13 cellular contexts compared by ENCODE assay signal in genomic region chr6:159842035-159842434, GRCh38. TPM values are rescaled to one million over a fixed set of nuclear protein-coding genes. Genes with fewer than 3 reads are reported as not detected.
DNase-seq lines count a peak whose midpoint lies in the region; ATAC-seq, FAIRE-seq and TF ChIP-seq lines count a peak whose summit lies in the region.
"Had no signal": no experiment of that assay in that cellular context is flagged by ENCODE, and none has a peak within 500 bp of the region (broad histone marks: within the 10 kb centered on the region; RNA-seq: fewer than 3 reads in every experiment).

No MANE protein-coding gene starts in this region.

- no peak overlapping the region for H3K4me2 ChIP-seq in HepG2 (ENCODE audit: low read depth, low read length)

- H3K9me3 Mint-ChIP-seq in natural killer cell, result no peaks in the 10 kb centered on the region

- H3K27me3 Mint-ChIP-seq in natural killer cell (ENCODE audit: low read depth in 2 of 2), result peaks cover 0 to 9% of the 10 kb centered on the region in 2 donors

- no peaks in the 10 kb centered on the region for H3K4me1 Mint-ChIP-seq in natural killer cell

- no TSS peak for BruUV-seq in HepG2 (replicated peaks; lab: Mats Ljungman, UMichigan)

- H3K36me3 ChIP-seq in HepG2 (replicated peaks in 1 of 2; ENCODE audit: control insufficient read depth in 1 of 2, insufficient read depth in 2 of 2, low read length in 2 of 2) (no peaks in the 10 kb centered on the region), esophagus squamous epithelium (no peaks in the 10 kb centered on the region)

- CTCF ChIA-PET in HepG2 (lab: Yijun Ruan, JAX; ENCODE audit: low intra/inter-chr PET ratio, low total read pairs), result no interaction called here

- no peak overlapping the region for H3K9ac ChIP-seq in HepG2 (ENCODE audit: insufficient read depth, low read depth, low read length)

- H3K4me3 ChIP-seq in AG10803 (ENCODE audit: low read length) (no peak overlapping the region), astrocyte of the spinal cord (ENCODE audit: low read depth, low read length) (no peak overlapping the region), HepG2 (replicated peaks in 1 of 3; ENCODE audit: insufficient read depth in 1 of 3, low read depth in 2 of 3, low read length in 3 of 3) (no peak overlapping the region), esophagus squamous epithelium (no peak overlapping the region)

- no peak for TF ChIP-seq POLR2A in HepG2 (IDR thresholded peaks at IDR 0.05; ENCODE audit: insufficient read depth in 1 of 2, low read depth in 2 of 2, low read length in 2 of 2)
- no peak for TF ChIP-seq POLR2A in esophagus squamous epithelium (IDR thresholded peaks at IDR 0.05)

- H3K27me3 ChIP-seq in HepG2 (ENCODE audit: control insufficient read depth in 1 of 2, insufficient read depth in 2 of 2, low read length in 2 of 2), result peaks cover 1 to 24% of the 10 kb centered on the region in 2 experiments; a peak in 4 of 5 replicates
- no peaks in the 10 kb centered on the region for H3K27me3 ChIP-seq in esophagus squamous epithelium

- no peaks in the 10 kb centered on the region for H3K36me3 Mint-ChIP-seq in natural killer cell

- H4K20me1 ChIP-seq in HepG2 (ENCODE audit: insufficient read depth, low read length), result no peaks in the 10 kb centered on the region

- peak; percentile 87 for FAIRE-seq in HepG2 (lab: Jason Lieb, UNC)

- TF ChIP-seq CTCF in AG10803 (conservative IDR thresholded peaks at IDR 0.05; ENCODE audit: low read length) (peak; percentile 42), astrocyte of the spinal cord (IDR thresholded peaks at IDR 0.05; ENCODE audit: low read depth, low read length) (peak; percentile 38), HepG2 (CRISPR knock-in tag; IDR thresholded peaks at IDR 0.05) (peak; percentile 48), natural killer cell (IDR thresholded peaks at IDR 0.05) (no peak), esophagus squamous epithelium (IDR thresholded peaks at IDR 0.05) (no peak)

- DNase-seq in AG10803 (ENCODE audit: low read depth), result no peak
- DNase-seq in HuH-7 (ENCODE audit: low spot score), result peak; percentile 66
- no peak for DNase-seq in astrocyte of the spinal cord (ENCODE audit: low read depth, low spot score)
- DNase-seq in HepG2 (ENCODE audit: low spot score), result peak; percentile 51
- DNase-seq in head of caudate nucleus, result no peak
- DNase-seq in natural killer cell, result no peak
- no peak for DNase-seq in NCI-H2196 treated with DMSO at 0.1 percent for 48 hours (lab: John Stamatoyannopoulos, UW; ENCODE audit: unreplicated experiment)
- no peak for DNase-seq in esophagus squamous epithelium (lab: John Stamatoyannopoulos, UW)
- DNase-seq: activated CD4-positive, alpha-beta T cell treated with anti-CD3 and anti-CD28 coated beads, Interleukin-2, amount 50 U/mL, for 1 hour; NCI-H1417 treated with DMSO at 0.1 percent for 48 hours; stimulated activated CD4-positive, alpha-beta T cell treated with anti-CD3 and anti-CD28 coated beads, Interleukin-2, amount 100 ng/mL, for 24 hours; substantia nigra had no signal

- no peak for TF ChIP-seq RAD21 in HepG2 (CRISPR knock-in tag; IDR thresholded peaks at IDR 0.05)

- no peak overlapping the region for H2AFZ ChIP-seq in HepG2 (ENCODE audit: low read length)

- no peak for TF ChIP-seq EP300 in HepG2 (IDR thresholded peaks at IDR 0.05; ENCODE audit: low read depth in 2 of 2, low read length in 2 of 2)
- TF ChIP-seq EP300 in HepG2 (CRISPR knock-in tag; IDR thresholded peaks at IDR 0.05; ENCODE audit: borderline replicate concordance), result no peak

- H3K4me1 ChIP-seq in HepG2 (ENCODE audit: insufficient read depth, low read length), result no peaks in the 10 kb centered on the region
- H3K4me1 ChIP-seq in esophagus squamous epithelium, result no peaks in the 10 kb centered on the region

- no peaks in the 10 kb centered on the region for H3K79me2 ChIP-seq in HepG2 (ENCODE audit: insufficient read depth, low read length)

- no peaks in the 10 kb centered on the region for H3K9me3 ChIP-seq in HepG2 (ENCODE audit: low read length)
- no peaks in the 10 kb centered on the region for H3K9me3 ChIP-seq in esophagus squamous epithelium

- WGBS in HepG2 (ENCODE audit: low lambda C conversion rate), result 16% methylated on average over 4 of the region's 4 CpGs
- 57 to 62% methylated on average over 3 to 4 of the region's 4 CpGs for WGBS in esophagus squamous epithelium, 2 donors

- POLR2A ChIA-PET in HepG2 (lab: Yijun Ruan, JAX), result no interaction called here

- in situ Hi-C loops in astrocyte of the spinal cord (cut with HindIII; ENCODE audit: low sequenced_read_pairs) (no loop called here), HepG2 (cut with HindIII; ENCODE audit: extremely low pct_ligation_motif_present, low pct_unique_long_range_greater_than_20kb) (no loop called here)

- ATAC-seq in HepG2 (peak; percentile 79), natural killer cell (no peak)

- no peak overlapping the region for H3K27ac ChIP-seq in HepG2 (ENCODE audit: extremely low read length, insufficient read depth, low read length)
- H3K27ac ChIP-seq in esophagus squamous epithelium, result no peak overlapping the region

- intact Hi-C loops in HepG2 (cut with micrococcal nuclease; ENCODE audit: unreplicated experiment) (loop anchor here (5.0 kb wide), 1 partner anchor 50 kb away; the partner anchor contains the start of gene MRPL18), head of caudate nucleus (cut with DNase I) (no loop called here), natural killer cell (cut with micrococcal nuclease) (no loop called here), esophagus squamous epithelium (cut with DNase I) (no loop called here)

- H3K27ac Mint-ChIP-seq in natural killer cell, result no peak overlapping the region

- no peak overlapping the region for H3K4me3 Mint-ChIP-seq in natural killer cell

RNA-seq across cellular contexts. Expression of gene PNLDC1, which starts 42.0 kb away (rescaled TPM):
- total RNA-seq in HepG2 (2016; rRNA removed; fragmentation: Illumina TruSeq; extraction: Trizol) (not detected in 2 replicates), natural killer cell (under 1 TPM in 1 of 3 donors, not detected in 2; 0.19 TPM), esophagus squamous epithelium (not detected)
- total RNA-seq in HepG2 (2016; cell fraction: cytosol; rRNA removed; fragmentation: Illumina TruSeq; extraction: Trizol; ENCODE audit: low read depth), result not detected in 2 replicates
- total RNA-seq in HepG2 (2016; cell fraction: insoluble cytoplasmic fraction; rRNA removed; fragmentation: Illumina TruSeq; extraction: Trizol), result not detected in 2 replicates
- not detected in 2 replicates for total RNA-seq in HepG2 (2016; cell fraction: membrane; rRNA removed; fragmentation: Illumina TruSeq; extraction: Trizol)
- total RNA-seq in HepG2 (2016; cell fraction: nucleus; rRNA removed; fragmentation: Illumina TruSeq; extraction: Trizol), result not detected in 2 replicates
- 0.04 TPM in 1 of 2 replicates, not detected in the other for polyA plus RNA-seq in HepG2 (2011; rRNA removed)
- polyA plus RNA-seq in HepG2 (2011; cell fraction: cytosol; rRNA removed), result not detected in 2 replicates
- 0.07 TPM in 1 of 2 replicates, not detected in the other for polyA plus RNA-seq in HepG2 (2011; cell fraction: nucleus; rRNA removed)
- not detected in 2 replicates for polyA plus RNA-seq in HepG2 (2012)
- 0.07 TPM in 1 of 2 replicates, not detected in the other for polyA plus RNA-seq in HepG2 (2016; cell fraction: cytosol; fragmentation: Illumina TruSeq; extraction: Trizol; ENCODE audit: low read depth)
- not detected in 2 replicates for polyA plus RNA-seq in HepG2 (2016; cell fraction: insoluble cytoplasmic fraction; fragmentation: Illumina TruSeq; extraction: Trizol; ENCODE audit: low read depth)
- not detected in 2 replicates for polyA plus RNA-seq in HepG2 (2016; cell fraction: membrane; fragmentation: Illumina TruSeq; extraction: Trizol; ENCODE audit: low read depth)
- not detected in 2 replicates for polyA plus RNA-seq in HepG2 (2016; cell fraction: nucleus; fragmentation: Illumina TruSeq; extraction: Trizol; ENCODE audit: insufficient read depth, low read depth)
- not detected in 2 replicates for polyA minus RNA-seq in HepG2 (2011; rRNA and poly(A)+ RNA removed; ENCODE audit: low replicate concordance)
- not detected in 2 replicates for polyA minus RNA-seq in HepG2 (2011; cell fraction: cytosol; rRNA and poly(A)+ RNA removed)
- not detected in 2 replicates for polyA minus RNA-seq in HepG2 (2011; cell fraction: nucleus; rRNA and poly(A)+ RNA removed)
- total RNA-seq: glomerular endothelial cell had no signal

RNA-seq across cellular contexts. Expression of gene MAS1, which starts 48.8 kb away (rescaled TPM):
- total RNA-seq in HepG2 (2016; rRNA removed; fragmentation: Illumina TruSeq; extraction: Trizol) (not detected in 2 replicates), natural killer cell (not detected), esophagus squamous epithelium (not detected)
- not detected in 2 replicates for total RNA-seq in HepG2 (2016; cell fraction: cytosol; rRNA removed; fragmentation: Illumina TruSeq; extraction: Trizol; ENCODE audit: low read depth)
- total RNA-seq in HepG2 (2016; cell fraction: insoluble cytoplasmic fraction; rRNA removed; fragmentation: Illumina TruSeq; extraction: Trizol), result not detected in 2 replicates
- not detected in 2 replicates for total RNA-seq in HepG2 (2016; cell fraction: membrane; rRNA removed; fragmentation: Illumina TruSeq; extraction: Trizol)
- not detected in 2 replicates for total RNA-seq in HepG2 (2016; cell fraction: nucleus; rRNA removed; fragmentation: Illumina TruSeq; extraction: Trizol)
- polyA plus RNA-seq in HepG2 (2011; rRNA removed), result not detected in 2 replicates
- not detected in 2 replicates for polyA plus RNA-seq in HepG2 (2011; cell fraction: cytosol; rRNA removed)
- polyA plus RNA-seq in HepG2 (2011; cell fraction: nucleus; rRNA removed), result not detected in 2 replicates
- not detected in 2 replicates for polyA plus RNA-seq in HepG2 (2012)
- not detected in 2 replicates for polyA plus RNA-seq in HepG2 (2016; cell fraction: cytosol; fragmentation: Illumina TruSeq; extraction: Trizol; ENCODE audit: low read depth)
- polyA plus RNA-seq in HepG2 (2016; cell fraction: insoluble cytoplasmic fraction; fragmentation: Illumina TruSeq; extraction: Trizol; ENCODE audit: low read depth), result not detected in 2 replicates
- not detected in 2 replicates for polyA plus RNA-seq in HepG2 (2016; cell fraction: membrane; fragmentation: Illumina TruSeq; extraction: Trizol; ENCODE audit: low read depth)
- polyA plus RNA-seq in HepG2 (2016; cell fraction: nucleus; fragmentation: Illumina TruSeq; extraction: Trizol; ENCODE audit: insufficient read depth, low read depth), result not detected in 2 replicates
- not detected in 2 replicates for polyA minus RNA-seq in HepG2 (2011; rRNA and poly(A)+ RNA removed; ENCODE audit: low replicate concordance)
- not detected in 2 replicates for polyA minus RNA-seq in HepG2 (2011; cell fraction: cytosol; rRNA and poly(A)+ RNA removed)
- not detected in 2 replicates for polyA minus RNA-seq in HepG2 (2011; cell fraction: nucleus; rRNA and poly(A)+ RNA removed)
- total RNA-seq: glomerular endothelial cell had no signal

RNA-seq across cellular contexts. Expression of gene MRPL18, which starts 51.8 kb away (rescaled TPM):
- total RNA-seq in HepG2 (2016; rRNA removed; fragmentation: Illumina TruSeq; extraction: Trizol) (176 and 241 TPM in 2 replicates), natural killer cell (10 to 100 TPM; 22.3 to 29.6 (median 22.6) TPM), esophagus squamous epithelium (10 to 100 TPM; 46.9 to 94.2 (median 56.0) TPM)
- total RNA-seq in HepG2 (2016; cell fraction: cytosol; rRNA removed; fragmentation: Illumina TruSeq; extraction: Trizol; ENCODE audit: low read depth), result 87.3 and 95.0 TPM in 2 replicates
- total RNA-seq in HepG2 (2016; cell fraction: insoluble cytoplasmic fraction; rRNA removed; fragmentation: Illumina TruSeq; extraction: Trizol), result 183 and 249 TPM in 2 replicates
- total RNA-seq in HepG2 (2016; cell fraction: membrane; rRNA removed; fragmentation: Illumina TruSeq; extraction: Trizol), result 132 TPM in 2 replicates
- total RNA-seq in HepG2 (2016; cell fraction: nucleus; rRNA removed; fragmentation: Illumina TruSeq; extraction: Trizol), result 62.7 and 70.4 TPM in 2 replicates
- polyA plus RNA-seq in HepG2 (2011; rRNA removed), result 74.2 and 85.6 TPM in 2 replicates
- 65.6 and 79.0 TPM in 2 replicates for polyA plus RNA-seq in HepG2 (2011; cell fraction: cytosol; rRNA removed)
- 20.8 and 28.8 TPM in 2 replicates for polyA plus RNA-seq in HepG2 (2011; cell fraction: nucleus; rRNA removed)
- 63.5 and 72.2 TPM in 2 replicates for polyA plus RNA-seq in HepG2 (2012)
- polyA plus RNA-seq in HepG2 (2016; cell fraction: cytosol; fragmentation: Illumina TruSeq; extraction: Trizol; ENCODE audit: low read depth), result 85.1 and 96.0 TPM in 2 replicates
- 291 and 300 TPM in 2 replicates for polyA plus RNA-seq in HepG2 (2016; cell fraction: insoluble cytoplasmic fraction; fragmentation: Illumina TruSeq; extraction: Trizol; ENCODE audit: low read depth)
- polyA plus RNA-seq in HepG2 (2016; cell fraction: membrane; fragmentation: Illumina TruSeq; extraction: Trizol; ENCODE audit: low read depth), result 120 and 134 TPM in 2 replicates
- polyA plus RNA-seq in HepG2 (2016; cell fraction: nucleus; fragmentation: Illumina TruSeq; extraction: Trizol; ENCODE audit: insufficient read depth, low read depth), result 124 and 125 TPM in 2 replicates
- polyA minus RNA-seq in HepG2 (2011; rRNA and poly(A)+ RNA removed; ENCODE audit: low replicate concordance), result 34.2 and 40.9 TPM in 2 replicates
- polyA minus RNA-seq in HepG2 (2011; cell fraction: cytosol; rRNA and poly(A)+ RNA removed), result 21.3 and 22.0 TPM in 2 replicates
- polyA minus RNA-seq in HepG2 (2011; cell fraction: nucleus; rRNA and poly(A)+ RNA removed), result 17.4 and 18.3 TPM in 2 replicates

RNA-seq across cellular contexts. Expression of gene TCP1, which starts 52.6 kb away (rescaled TPM):
- 553 and 677 TPM in 2 replicates for total RNA-seq in HepG2 (2016; rRNA removed; fragmentation: Illumina TruSeq; extraction: Trizol)
- total RNA-seq in HepG2 (2016; cell fraction: cytosol; rRNA removed; fragmentation: Illumina TruSeq; extraction: Trizol; ENCODE audit: low read depth), result 167 and 195 TPM in 2 replicates
- total RNA-seq in HepG2 (2016; cell fraction: insoluble cytoplasmic fraction; rRNA removed; fragmentation: Illumina TruSeq; extraction: Trizol), result 558 and 662 TPM in 2 replicates
- 368 and 445 TPM in 2 replicates for total RNA-seq in HepG2 (2016; cell fraction: membrane; rRNA removed; fragmentation: Illumina TruSeq; extraction: Trizol)
- total RNA-seq in HepG2 (2016; cell fraction: nucleus; rRNA removed; fragmentation: Illumina TruSeq; extraction: Trizol), result 262 and 285 TPM in 2 replicates
- 102 and 116 TPM in 2 replicates for polyA plus RNA-seq in HepG2 (2011; rRNA removed)
- polyA plus RNA-seq in HepG2 (2011; cell fraction: cytosol; rRNA removed), result 99.2 and 105 TPM in 2 replicates
- polyA plus RNA-seq in HepG2 (2011; cell fraction: nucleus; rRNA removed), result 138 and 159 TPM in 2 replicates
- 242 and 252 TPM in 2 replicates for polyA plus RNA-seq in HepG2 (2012)
- polyA plus RNA-seq in HepG2 (2016; cell fraction: cytosol; fragmentation: Illumina TruSeq; extraction: Trizol; ENCODE audit: low read depth), result 157 and 173 TPM in 2 replicates
- 584 and 596 TPM in 2 replicates for polyA plus RNA-seq in HepG2 (2016; cell fraction: insoluble cytoplasmic fraction; fragmentation: Illumina TruSeq; extraction: Trizol; ENCODE audit: low read depth)
- polyA plus RNA-seq in HepG2 (2016; cell fraction: membrane; fragmentation: Illumina TruSeq; extraction: Trizol; ENCODE audit: low read depth), result 236 and 293 TPM in 2 replicates
- 406 and 459 TPM in 2 replicates for polyA plus RNA-seq in HepG2 (2016; cell fraction: nucleus; fragmentation: Illumina TruSeq; extraction: Trizol; ENCODE audit: insufficient read depth, low read depth)
- polyA minus RNA-seq in HepG2 (2011; rRNA and poly(A)+ RNA removed; ENCODE audit: low replicate concordance), result 138 and 285 TPM in 2 replicates
- 242 and 244 TPM in 2 replicates for polyA minus RNA-seq in HepG2 (2011; cell fraction: cytosol; rRNA and poly(A)+ RNA removed)
- polyA minus RNA-seq in HepG2 (2011; cell fraction: nucleus; rRNA and poly(A)+ RNA removed), result 245 and 282 TPM in 2 replicates
- 100 to 1,000 TPM; 192 to 230 (median 218) TPM for total RNA-seq in natural killer cell
- total RNA-seq in esophagus squamous epithelium, result 100 to 1,000 TPM in 3 of 4 donors, 10 to 100 TPM in 1; 75.1 to 189 (median 172) TPM

Comparison
In these comparisons a context has a peak if more than half of its experiments do, and no peak if none do; other contexts are left out.
1. DNase-seq: peak in HuH-7 (single experiment) and HepG2 (single experiment); none in AG10803 (single experiment), astrocyte of the spinal cord (single experiment), head of caudate nucleus (0 of 42), natural killer cell (single experiment), NCI-H2196 treated with DMSO at 0.1 percent for 48 hours (single experiment) and esophagus squamous epithelium (single experiment).
2. CTCF ChIP-seq: peak in AG10803 (single experiment), astrocyte of the spinal cord (single experiment) and HepG2 (single experiment); none in natural killer cell (single experiment) and esophagus squamous epithelium (0 of 6).